In the genomic region with DNA sequence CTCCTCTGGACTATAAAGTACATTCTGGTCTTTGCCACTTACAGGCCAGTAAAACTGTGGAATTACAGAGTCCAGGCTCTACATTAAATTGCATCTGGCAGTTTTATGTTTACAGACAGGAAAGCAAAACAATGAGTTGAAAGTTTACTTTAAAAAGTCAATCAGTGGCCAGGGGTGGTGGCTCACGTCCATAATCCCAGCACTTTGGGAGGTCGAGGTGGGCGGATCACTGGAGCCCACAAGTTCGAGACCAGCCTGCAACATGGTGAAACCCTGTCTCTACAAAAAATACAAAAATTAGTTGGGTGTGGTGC, we compare ENCODE assay signal across 20 cellular contexts. TPM values are rescaled to one million over a fixed set of nuclear protein-coding genes. Genes with fewer than 3 reads are reported as not detected.
DNase-seq lines count a peak whose midpoint lies in the region; TF ChIP-seq lines count a peak whose summit lies in the region.
"Had no signal": no experiment of that assay in that cellular context is flagged by ENCODE, and none has a peak within 500 bp of the region (broad histone marks: within the 10 kb centered on the region; RNA-seq: fewer than 3 reads in every experiment).

No MANE protein-coding gene starts in this region.

- H3K23me2 ChIP-seq in H9 (ENCODE audit: insufficient read length, low read depth, low read length, poor library complexity, severe bottlenecking): no peaks in the 10 kb centered on the region

- H2BK5ac ChIP-seq in H9 (ENCODE audit: insufficient read length, low read length): no peak overlapping the region

- H2BK20ac ChIP-seq in H9 (ENCODE audit: low read depth, low read length, poor library complexity, severe bottlenecking): no peak overlapping the region

- H3K9me3 ChIP-seq in H9 (ENCODE audit: control insufficient read depth, low read depth, low read length): no peaks in the 10 kb centered on the region
- no peaks in the 10 kb centered on the region for H3K9me3 ChIP-seq in liver (ENCODE audit: control insufficient read depth in 4 of 4, low read length in 3 of 4)
- no peaks in the 10 kb centered on the region for H3K9me3 ChIP-seq in smooth muscle cell (replicated peaks; ENCODE audit: low read depth)
- H3K9me3 ChIP-seq in BE2C: no peaks in the 10 kb centered on the region
- H3K9me3 ChIP-seq: BLaER1 treated with 17β-estradiol and CSF1 and Interleukin-3, amounts not matched to agents 10 nM and 100 nM; pancreas had no signal

- peaks cover 0 to 12% (median 2%) of the 10 kb centered on the region in 4 donors for H3K36me3 ChIP-seq in liver (ENCODE audit: control insufficient read depth in 4 of 4, insufficient read depth in 3 of 4, low read depth in 1 of 4, low read length in 3 of 4)
- peaks cover 16% of the 10 kb centered on the region for H3K36me3 ChIP-seq in smooth muscle cell (ENCODE audit: low read depth)
- H3K36me3 ChIP-seq in BE2C: no peaks in the 10 kb centered on the region
- H3K36me3 ChIP-seq: BLaER1 treated with 17β-estradiol and CSF1 and Interleukin-3, amounts not matched to agents 10 nM and 100 nM had no signal

- H3K4me3 ChIP-seq in liver (ENCODE audit: low read depth in 1 of 3, low read length in 3 of 3): no peak overlapping the region
- no peak overlapping the region for H3K4me3 ChIP-seq in smooth muscle cell
- no peak overlapping the region for H3K4me3 ChIP-seq in BE2C (ENCODE audit: low read depth, low read length)
- H3K4me3 ChIP-seq: BLaER1 treated with 17β-estradiol and CSF1 and Interleukin-3, amounts not matched to agents 10 nM and 100 nM; K562; pancreas had no signal

- H3K27ac ChIP-seq in H9 (ENCODE audit: insufficient read length, low read depth, low read length): no peak overlapping the region
- H3K27ac ChIP-seq in liver (ENCODE audit: low read depth in 1 of 2, low read length in 2 of 2): peak overlapping the region; percentile 29 to 33
- peak overlapping the region; percentile 90 for H3K27ac ChIP-seq in smooth muscle cell (ENCODE audit: low read depth)
- H3K27ac ChIP-seq: BLaER1 treated with 17β-estradiol and CSF1 and Interleukin-3, amounts not matched to agents 10 nM and 100 nM had no signal

- H4K8ac ChIP-seq in H9 (replicated peaks; ENCODE audit: insufficient read length, low read depth, low read length): no peak overlapping the region

- TF ChIP-seq CTCF in H9 (conservative IDR thresholded peaks at IDR 0.05) (no peak), brain (conservative IDR thresholded peaks at IDR 0.05) (no peak), liver (IDR thresholded peaks at IDR 0.05; ENCODE audit: low read depth, low read length, missing input control) (no peak), smooth muscle cell (IDR thresholded peaks at IDR 0.05; ENCODE audit: borderline replicate concordance, insufficient read depth, poor library complexity, severe bottlenecking) (no peak), BE2C (IDR thresholded peaks at IDR 0.05; ENCODE audit: low read depth, low read length) (no peak)

- no peak overlapping the region for H3K4ac ChIP-seq in H9 (ENCODE audit: low read depth, low read length)

- H3K4me1 Mint-ChIP-seq in H9 (peaks cover 12 to 14% of the 10 kb centered on the region in 2 experiments), brain (peaks cover 43% of the 10 kb centered on the region)

- DNase-seq in H9 (no peak), smooth muscle cell (lab: John Stamatoyannopoulos, UW; ENCODE audit: unreplicated experiment) (no peak), NCI-H446 (lab: John Stamatoyannopoulos, UW) (no peak), BE2C (no peak), hippocampal formation (lab: John Stamatoyannopoulos, UW) (no peak)
- no peak for DNase-seq in stimulated activated CD4-positive, alpha-beta T cell treated with anti-CD3 and anti-CD28 coated beads, Interleukin-4, amount 100 ng/mL, for 24 hours
- DNase-seq: DMS79 treated with DMSO at 0.1 percent for 48 hours, erythroblast, NCI-H1105, NCI-H526, pancreas had no signal

- H4K5ac ChIP-seq in H9 (ENCODE audit: insufficient read length, low read depth, low read length): no peak overlapping the region

- H3K23ac ChIP-seq in H9 (ENCODE audit: insufficient read length, low read depth, low read length): no peak overlapping the region

- no peak overlapping the region for H2AFZ ChIP-seq in H9 (ENCODE audit: low read length)
- no peak overlapping the region for H2AFZ ChIP-seq in smooth muscle cell (ENCODE audit: low read depth)

- no peak overlapping the region for H3K9ac ChIP-seq in H9 (ENCODE audit: extremely low read depth, insufficient read length, low read length)
- no peak overlapping the region for H3K9ac ChIP-seq in liver (ENCODE audit: low read depth in 1 of 2, low read length in 2 of 2)
- H3K9ac ChIP-seq in smooth muscle cell (ENCODE audit: low read depth): peak overlapping the region; percentile 70
- H3K9ac ChIP-seq: BLaER1 treated with 17β-estradiol and CSF1 and Interleukin-3, amounts not matched to agents 10 nM and 100 nM had no signal

- no peaks in the 10 kb centered on the region for H3K79me1 ChIP-seq in H9 (ENCODE audit: insufficient read depth, low read depth, low read length, poor library complexity, severe bottlenecking)

- no peak overlapping the region for H2BK15ac ChIP-seq in H9 (ENCODE audit: low read depth, low read length)

- H3T11ph ChIP-seq in H9 (ENCODE audit: low read length): no peak overlapping the region

- no peak overlapping the region for H2BK12ac ChIP-seq in H9 (ENCODE audit: insufficient read length, low read depth, low read length)

- H3K4me2 ChIP-seq in H9 (ENCODE audit: insufficient read depth, insufficient read length, low read length): no peak overlapping the region
- H3K4me2 ChIP-seq in smooth muscle cell: peak overlapping the region; percentile 57
- H3K4me2 ChIP-seq: BLaER1 treated with 17β-estradiol and CSF1 and Interleukin-3, amounts not matched to agents 10 nM and 100 nM had no signal

- no peaks in the 10 kb centered on the region for H3K79me2 ChIP-seq in H9 (ENCODE audit: insufficient read depth, low read length)
- peaks cover 69% of the 10 kb centered on the region for H3K79me2 ChIP-seq in smooth muscle cell (ENCODE audit: low read depth)

- TF ChIP-seq RAD21 in liver (IDR thresholded peaks at IDR 0.05): no peak

- no peak overlapping the region for H3K56ac ChIP-seq in H9 (ENCODE audit: insufficient read length, low read depth, low read length)

- H3K36me3 Mint-ChIP-seq in H9 (ENCODE audit: insufficient read depth in 1 of 3, low read depth in 3 of 3) (peaks cover 3 to 21% (median 16%) of the 10 kb centered on the region in 3 experiments; a peak in 6 of 7 replicates), brain (peaks cover 23% of the 10 kb centered on the region)
- H3K36me3 Mint-ChIP-seq: activated naive CD8-positive, alpha-beta T cell had no signal

- peak overlapping the region in 2 of 3 experiments; percentile 27 to 58; a peak in 1 of 7 replicates for H3K27ac Mint-ChIP-seq in H9
- H3K27ac Mint-ChIP-seq in brain: peak overlapping the region in 3 of 5 experiments; percentile 37 to 91 (median 64)
- H3K27ac Mint-ChIP-seq: activated naive CD8-positive, alpha-beta T cell; T-helper 1 cell treated with Interleukin-12 subunit alpha and Interleukin-12 subunit beta and Interleukin-4 antibody, amounts not matched to agents 30 μg/mL and 1 μg/mL, for 36 hours had no signal

- WGBS in H9 (ENCODE audit: extremely low coverage, insufficient read length, low lambda C conversion rate): no CpG with 5 or more reads among the region's 4 CpGs
- WGBS in liver: 45% methylated on average over 4 of the region's 4 CpGs
- WGBS in smooth muscle cell (ENCODE audit: low lambda C conversion rate): 35% methylated on average over 4 of the region's 4 CpGs

- H3K4me1 ChIP-seq in H9 (ENCODE audit: insufficient read depth, low read length): no peaks in the 10 kb centered on the region; the same call in 1 of the 2 replicates
- peaks cover 0 to 15% (median 9%) of the 10 kb centered on the region in 4 donors for H3K4me1 ChIP-seq in liver (ENCODE audit: control insufficient read depth in 4 of 4, insufficient read depth in 4 of 4, low read length in 3 of 4)
- H3K4me1 ChIP-seq in smooth muscle cell (ENCODE audit: low read depth): no peaks in the 10 kb centered on the region
- peaks cover 3% of the 10 kb centered on the region; the same call in 1 of the 2 replicates for H3K4me1 ChIP-seq in BE2C

- no peaks in the 10 kb centered on the region for H3K27me3 Mint-ChIP-seq in H9 (ENCODE audit: low read depth)
- peaks cover 3% of the 10 kb centered on the region for H3K27me3 Mint-ChIP-seq in brain

- no peak overlapping the region for H3K14ac ChIP-seq in H9 (ENCODE audit: insufficient read depth, low read length)

- H2BK120ac ChIP-seq in H9 (ENCODE audit: low read depth, low read length, poor library complexity, severe bottlenecking): no peak overlapping the region

- H4K91ac ChIP-seq in H9 (ENCODE audit: insufficient read length, low read depth, low read length): no peak overlapping the region

- H3K18ac ChIP-seq in H9 (ENCODE audit: insufficient read length, low read depth, low read length): no peak overlapping the region

- H4K20me1 ChIP-seq in H9 (ENCODE audit: control insufficient read depth, insufficient read depth, insufficient read length) (no peaks in the 10 kb centered on the region), smooth muscle cell (ENCODE audit: low read depth) (peaks cover 3% of the 10 kb centered on the region)
- H4K20me1 ChIP-seq: BLaER1 treated with 17β-estradiol and CSF1 and Interleukin-3, amounts not matched to agents 10 nM and 100 nM had no signal

- H3K27me3 ChIP-seq in H9 (ENCODE audit: insufficient read depth, low read length) (no peaks in the 10 kb centered on the region), liver (ENCODE audit: control insufficient read depth in 4 of 4, insufficient read depth in 4 of 4, low read length in 3 of 4) (no peaks in the 10 kb centered on the region), smooth muscle cell (ENCODE audit: low read depth) (no peaks in the 10 kb centered on the region), BE2C (no peaks in the 10 kb centered on the region)
- H3K27me3 ChIP-seq: BLaER1 treated with 17β-estradiol and CSF1 and Interleukin-3, amounts not matched to agents 10 nM and 100 nM; pancreas had no signal

- no peaks in the 10 kb centered on the region for H3K9me3 Mint-ChIP-seq in H9
- no peaks in the 10 kb centered on the region for H3K9me3 Mint-ChIP-seq in brain
- H3K9me3 Mint-ChIP-seq: T-helper 1 cell treated with Interleukin-12 subunit alpha and Interleukin-12 subunit beta and Interleukin-4 antibody, amounts not matched to agents 30 μg/mL and 1 μg/mL, for 36 hours had no signal

- H2AK5ac ChIP-seq in H9 (ENCODE audit: insufficient read length, low read length): no peak overlapping the region

- H3F3A ChIP-seq in smooth muscle cell (ENCODE audit: low read depth): peaks cover 9% of the 10 kb centered on the region

- H3K4me3 Mint-ChIP-seq in H9 (no peak overlapping the region), brain (no peak overlapping the region)
- H3K4me3 Mint-ChIP-seq: activated naive CD8-positive, alpha-beta T cell; T-helper 1 cell treated with Interleukin-12 subunit alpha and Interleukin-12 subunit beta and Interleukin-4 antibody, amounts not matched to agents 30 μg/mL and 1 μg/mL, for 36 hours had no signal

TF ChIP-seq in liver, 16 proteins besides CTCF, POLR2A, EP300 and RAD21 (continues in another document):
- TF ChIP-seq SP1 (IDR thresholded peaks at IDR 0.05): no peak

RNA-seq across cellular contexts. Expression of a gene that starts 53.8 kb away (rescaled TPM):
- total RNA-seq in H9 (2021) (not detected in 2 replicates), liver (100 to 1,000 TPM; 184 to 230 TPM), smooth muscle cell (not detected in 2 replicates)
- polyA plus RNA-seq in brain (ENCODE audit: insufficient read depth, low read depth, low replicate concordance) (not detected), liver (100 to 1,000 TPM; 201 to 215 TPM), smooth muscle cell (0.15 and 0.29 TPM in 2 replicates)
- polyA plus RNA-seq in BE2C (2012; ENCODE audit: insufficient read depth, insufficient read length, low read depth): 1.0 TPM
- total RNA-seq: lower leg skin, RPMI7951, subcutaneous adipose tissue had no signal
- polyA plus RNA-seq: K562 had no signal

Comparison
In these comparisons a context has a peak if more than half of its experiments do, and no peak if none do; other contexts are left out.
1. RNA of a gene that starts 53.8 kb away (total RNA-seq): 184 to 230 TPM in liver; not detected in H9 and not detected in smooth muscle cell; every median in the first group is over 100 times any median in the second.